7 cellular contexts compared by ENCODE assay signal in genomic region chr5:88588609-88589008, GRCh38.
"Had no signal": no experiment of that assay in that cellular context is flagged by ENCODE, and none has a peak within 500 bp of the region (broad histone marks: within the 10 kb centered on the region; RNA-seq: fewer than 3 reads in every experiment).

No MANE protein-coding gene starts in this region.

- H3K4me3 ChIP-seq: K562 had no signal

- H3K27ac ChIP-seq: HL-60, KMS-11 had no signal

- DNase-seq: IMR-90, KBM-7, KG1 had no signal

- ATAC-seq: HepG2, K562 had no signal
